8 cellular contexts compared by ENCODE assay signal in the genomic region with DNA sequence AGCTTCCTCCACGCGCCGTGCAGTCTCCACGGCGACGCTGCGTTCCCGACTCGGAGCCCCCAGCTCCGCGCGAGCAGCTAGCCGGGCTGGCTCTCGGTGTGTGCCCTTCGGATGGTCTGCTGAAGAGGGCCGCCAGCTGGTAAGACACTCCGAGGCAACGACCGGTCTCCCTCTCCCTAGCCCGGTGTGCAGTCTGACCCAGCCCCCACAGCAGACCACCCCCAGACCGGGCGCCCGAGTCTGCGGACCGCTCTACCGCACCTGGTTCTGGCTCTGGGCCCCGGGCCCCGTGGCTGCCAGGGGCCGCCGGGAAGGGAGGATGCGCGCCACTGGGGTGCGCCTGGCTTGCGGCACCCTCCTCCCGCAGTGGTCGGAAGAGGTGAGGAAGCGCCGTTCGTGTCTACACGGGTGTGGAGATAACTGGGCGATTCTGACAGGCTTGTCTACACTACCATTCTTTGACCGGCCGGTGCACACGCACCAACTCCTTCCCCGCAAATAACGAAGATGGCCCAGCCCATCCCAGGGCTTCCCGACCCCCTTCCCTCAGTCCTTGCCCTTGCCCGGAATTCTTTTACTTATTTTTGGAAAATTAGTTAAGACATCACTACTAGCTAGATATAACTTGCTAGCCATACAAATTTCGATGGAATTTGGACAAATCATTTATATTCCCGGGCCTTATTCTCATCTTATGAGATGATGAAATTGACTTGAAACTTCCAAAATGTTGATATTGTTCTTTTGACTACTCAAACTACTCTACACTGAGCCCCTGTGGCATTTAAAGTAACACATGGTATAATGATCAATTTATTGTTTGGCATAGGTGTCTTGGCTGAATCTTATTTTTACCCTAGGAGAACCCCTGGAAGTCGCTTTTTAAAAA. TPM values are rescaled to one million over a fixed set of nuclear protein-coding genes. Genes with fewer than 3 reads are reported as not detected.
DNase-seq lines count a peak whose midpoint lies in the region; ATAC-seq and TF ChIP-seq lines count a peak whose summit lies in the region.

No MANE protein-coding gene starts in this region.

- no peaks in the 10 kb centered on the region for H4K20me1 ChIP-seq in PC-9 (ENCODE audit: insufficient read depth)

- no TSS peak for BruUV-seq in PC-9 (replicated peaks; lab: Mats Ljungman, UMichigan)

- no peaks in the 10 kb centered on the region for H3K79me2 ChIP-seq in PC-9 (ENCODE audit: low read depth)

- in situ Hi-C loops in ACHN (cut with HindIII; ENCODE audit: low pct_ligation_motif_present, low pct_unique_long_range_greater_than_20kb, low sequenced_read_pairs), result no loop called here
- in situ Hi-C loops in brain microvascular endothelial cell (cut with HindIII; ENCODE audit: low pct_ligation_motif_present, low sequenced_read_pairs), result no loop called here

- intact Hi-C loops in PC-9 (cut with micrococcal nuclease; ENCODE audit: unreplicated experiment), result loop anchor here (2.0 kb wide), 1 partner anchor 56 kb away; a partner anchor contains a TSS

- H3K27me3 ChIP-seq in PC-9 (ENCODE audit: insufficient read depth, low read depth) (no peaks in the 10 kb centered on the region), brain microvascular endothelial cell (replicated peaks) (peaks cover 8% of the 10 kb centered on the region), kidney epithelial cell (ENCODE audit: control insufficient read depth, insufficient read depth, low read length) (peaks cover 4% of the 10 kb centered on the region)

- TF ChIP-seq CTCF in PC-9 (conservative IDR thresholded peaks at IDR 0.05), result no peak
- TF ChIP-seq CTCF in brain microvascular endothelial cell (IDR thresholded peaks at IDR 0.05; ENCODE audit: low read depth, low read length, missing control alignments), result peak; percentile 20
- no peak for TF ChIP-seq CTCF in kidney epithelial cell (IDR thresholded peaks at IDR 0.05; ENCODE audit: insufficient read depth, low read length, poor library complexity, severe bottlenecking)

- no peaks in the 10 kb centered on the region for H3F3A ChIP-seq in PC-9 (ENCODE audit: insufficient read depth, low read depth)

- H3K9me3 ChIP-seq in PC-9 (ENCODE audit: insufficient read depth, low read depth), result no peaks in the 10 kb centered on the region

- H3K4me2 ChIP-seq in PC-9, result peak overlapping the region; percentile 68

- no peak for TF ChIP-seq POLR2A in GM18505 (IDR thresholded peaks at IDR 0.05; ENCODE audit: borderline replicate concordance, extremely low read depth, insufficient read depth, insufficient read length)

- peak overlapping the region; percentile 61 for H3K4me3 ChIP-seq in PC-9
- peak overlapping the region; percentile 59 for H3K4me3 ChIP-seq in brain microvascular endothelial cell (ENCODE audit: low read depth, low read length)
- H3K4me3 ChIP-seq in kidney epithelial cell (ENCODE audit: low read depth, low read length), result peak overlapping the region; percentile 69

- DNase-seq in ACHN, result peak; percentile 43
- DNase-seq in PC-9, result no peak
- no peak for DNase-seq in brain microvascular endothelial cell
- no peak for DNase-seq in kidney epithelial cell (ENCODE audit: low read depth)
- peak in 2 of 3 donors; percentile 4 to 16 for DNase-seq in stimulated activated CD4-positive, alpha-beta T cell treated with anti-CD3 and anti-CD28 coated beads, TNF-alpha, amount 100 ng/mL, for 48 hours (ENCODE audit: low read depth in 3 of 3)
- no peak for DNase-seq in cerebellar nuclear complex (lab: John Stamatoyannopoulos, UW)

- ATAC-seq in GM18505 (IDR thresholded peaks at IDR 0.05; ENCODE audit: unreplicated experiment), result peak; percentile 34
- ATAC-seq in HG02981 (IDR thresholded peaks at IDR 0.05; ENCODE audit: unreplicated experiment), result peak; percentile 33

- CTCF ChIA-PET in PC-9 (lab: Charles Lee), result no interaction called here

- H3K27ac ChIP-seq in PC-9, result no peak overlapping the region
- no peak overlapping the region for H3K27ac ChIP-seq in brain microvascular endothelial cell

- H2AFZ ChIP-seq in PC-9, result peak overlapping the region; percentile 83

- no peaks in the 10 kb centered on the region for H3K4me1 ChIP-seq in PC-9 (replicated peaks; ENCODE audit: insufficient read depth)

- no peaks in the 10 kb centered on the region for H3K9me2 ChIP-seq in PC-9 (ENCODE audit: insufficient read depth)

- H3K36me3 ChIP-seq in PC-9 (ENCODE audit: low read depth), result no peaks in the 10 kb centered on the region
- no peaks in the 10 kb centered on the region for H3K36me3 ChIP-seq in brain microvascular endothelial cell (replicated peaks)
- H3K36me3 ChIP-seq in kidney epithelial cell (ENCODE audit: control insufficient read depth, insufficient read depth, low read length), result no peaks in the 10 kb centered on the region

- POLR2A ChIA-PET in PC-9 (lab: Charles Lee; ENCODE audit: unreplicated experiment), result interaction anchor here (1.0 kb wide), 1 partner anchor 32 kb away, joined by 12 read pairs; no protein-coding TSS in a partner anchor

RNA-seq across cellular contexts. Expression of a gene that starts 1.1 kb away (rescaled TPM):
- total RNA-seq in PC-9 (2021), result 1.7 and 2.0 TPM in 2 replicates
- 0.50 and 0.89 TPM in 2 replicates for total RNA-seq in kidney epithelial cell

RNA-seq across cellular contexts. Expression of a gene that starts 45.4 kb away (rescaled TPM):
- total RNA-seq in PC-9 (2021) (3.5 and 4.3 TPM in 2 replicates), kidney epithelial cell (0.82 and 4.9 TPM in 2 replicates)

RNA-seq across cellular contexts. Expression of a gene that starts 56.2 kb away (rescaled TPM):
- total RNA-seq in PC-9 (2021) (1.9 and 7.3 TPM in 2 replicates), kidney epithelial cell (0.62 TPM in 1 of 2 replicates, not detected in the other)

Comparison
In these comparisons a context has a peak if more than half of its experiments do, and no peak if none do; other contexts are left out.
1. DNase-seq: peak in ACHN (single experiment) and stimulated activated CD4-positive, alpha-beta T cell treated with anti-CD3 and anti-CD28 coated beads, TNF-alpha, amount 100 ng/mL, for 48 hours (2 of 3); none in PC-9 (0 of 2), brain microvascular endothelial cell (single experiment), kidney epithelial cell (single experiment) and cerebellar nuclear complex (0 of 2).
2. Peak in every context shown above with its lines, with median percentiles within 50 percentile points of each other: H3K4me3 ChIP-seq.